In genomic region chr1:234980657-234981396, GRCh38 we compare ENCODE assay signal across 8 cellular contexts.
DNase-seq lines count a peak whose midpoint lies in the region; ATAC-seq, FAIRE-seq and TF ChIP-seq lines count a peak whose summit lies in the region.

No MANE protein-coding gene starts in this region.

- DNase-seq in T-helper 9 cell (peak; percentile 41), astrocyte (ENCODE audit: low read depth) (peak; percentile 98), keratinocyte (ENCODE audit: low read depth, low spot score) (no peak), HEK293T (ENCODE audit: extremely low spot score) (no peak), retina (no peak)
- DNase-seq in stimulated activated CD4-positive, alpha-beta T cell treated with anti-CD3 and anti-CD28 coated beads, Interleukin-15, amount 100 ng/mL, for 24 hours, result peak; percentile 89

- H3K9me3 ChIP-seq in astrocyte (ENCODE audit: insufficient read depth, low read depth, low read length), result no peaks in the 10 kb centered on the region
- no peaks in the 10 kb centered on the region for H3K9me3 ChIP-seq in keratinocyte (ENCODE audit: control insufficient read depth, low read depth, low read length)

- H3K9ac ChIP-seq in astrocyte (ENCODE audit: low read length) (peak overlapping the region; percentile 75), keratinocyte (ENCODE audit: control insufficient read depth, extremely low read depth, insufficient read depth, low read length) (peak overlapping the region; percentile 23)

- ATAC-seq in GM18502 (IDR thresholded peaks at IDR 0.05; ENCODE audit: poor library complexity, unreplicated experiment) (peak; percentile 45), HG03196 (IDR thresholded peaks at IDR 0.05; ENCODE audit: unreplicated experiment) (peak; percentile 36)

- H3K4me1 ChIP-seq in astrocyte (ENCODE audit: insufficient read depth, low read length), result peaks cover 63% of the 10 kb centered on the region
- peaks cover 26% of the 10 kb centered on the region for H3K4me1 ChIP-seq in keratinocyte (ENCODE audit: control insufficient read depth, extremely low read depth, insufficient read depth, low read length)

- no peak overlapping the region for H3K4me3 Mint-ChIP-seq in astrocyte (ENCODE audit: unreplicated experiment)

- peak overlapping the region; percentile 96 for H3K27ac Mint-ChIP-seq in astrocyte (ENCODE audit: unreplicated experiment)

- H3K27me3 ChIP-seq in astrocyte (ENCODE audit: insufficient read depth, low read length), result no peaks in the 10 kb centered on the region
- H3K27me3 ChIP-seq in keratinocyte (ENCODE audit: control insufficient read depth, extremely low read depth, insufficient read depth, low read length), result no peaks in the 10 kb centered on the region

- H3K79me2 ChIP-seq in astrocyte (ENCODE audit: insufficient read depth, low read length) (no peaks in the 10 kb centered on the region), keratinocyte (ENCODE audit: control insufficient read depth, insufficient read depth, low read length) (no peaks in the 10 kb centered on the region)

- no peaks in the 10 kb centered on the region for H4K20me1 ChIP-seq in astrocyte (ENCODE audit: insufficient read depth, low read length)
- no peaks in the 10 kb centered on the region for H4K20me1 ChIP-seq in keratinocyte (ENCODE audit: control insufficient read depth, extremely low read depth, insufficient read depth, low read length)

- CTCF ChIA-PET in HEK293T (lab: Yijun Ruan, JAX), result no interaction called here

- H3K27ac ChIP-seq in astrocyte (ENCODE audit: low read depth, low read length), result peak overlapping the region; percentile 96
- H3K27ac ChIP-seq in keratinocyte (ENCODE audit: control insufficient read depth, insufficient read depth, low read length), result peak overlapping the region; percentile 57

- peak overlapping the region; percentile 9 for H3K4me3 ChIP-seq in astrocyte (ENCODE audit: insufficient read depth, low read depth, low read length)
- no peak overlapping the region for H3K4me3 ChIP-seq in keratinocyte (ENCODE audit: control insufficient read depth in 2 of 3, extremely low read depth in 1 of 3, insufficient read depth in 2 of 3, low read depth in 1 of 3, low read length in 3 of 3)

- TF ChIP-seq CTCF in astrocyte (IDR thresholded peaks at IDR 0.05; ENCODE audit: insufficient read depth, low read depth, low read length), result no peak
- TF ChIP-seq CTCF in keratinocyte (optimal IDR thresholded peaks at IDR 0.05 in 1 of 3, IDR thresholded peaks at IDR 0.05 in 1 of 3, conservative IDR thresholded peaks at IDR 0.05 in 1 of 3; ENCODE audit: extremely low read depth in 1 of 3, insufficient read depth in 2 of 3, low read length in 3 of 3), result no peak

- H3K9me3 Mint-ChIP-seq in astrocyte (ENCODE audit: unreplicated experiment), result no peaks in the 10 kb centered on the region

- FAIRE-seq in astrocyte (lab: Jason Lieb, UNC) (no peak), keratinocyte (lab: Jason Lieb, UNC) (peak; percentile 17)

- no peaks in the 10 kb centered on the region for H3K27me3 Mint-ChIP-seq in astrocyte (ENCODE audit: low read depth, unreplicated experiment)

- no peaks in the 10 kb centered on the region for H3K36me3 Mint-ChIP-seq in astrocyte (ENCODE audit: low read depth, unreplicated experiment)

- dilution Hi-C loops in keratinocyte (cut with MboI; ENCODE audit: extremely low pct_ligation_motif_present, low sequenced_read_pairs), result no loop called here

- H3K4me1 Mint-ChIP-seq in astrocyte (ENCODE audit: low read depth, unreplicated experiment), result peaks cover 57% of the 10 kb centered on the region

- H3K9me1 ChIP-seq in keratinocyte (ENCODE audit: control insufficient read depth, extremely low read depth, insufficient read depth, low read length), result no peaks in the 10 kb centered on the region

- no peaks in the 10 kb centered on the region for H3K36me3 ChIP-seq in astrocyte (ENCODE audit: insufficient read depth, low read length)
- H3K36me3 ChIP-seq in keratinocyte (ENCODE audit: control insufficient read depth in 2 of 2, extremely low read depth in 1 of 2, insufficient read depth in 2 of 2, low read length in 2 of 2), result no peaks in the 10 kb centered on the region

- H3K4me2 ChIP-seq in astrocyte (ENCODE audit: low read length) (peak overlapping the region; percentile 65), keratinocyte (ENCODE audit: control insufficient read depth, extremely low read depth, insufficient read depth, low read depth, low read length) (peak overlapping the region; percentile 15)

- H2AFZ ChIP-seq in astrocyte (ENCODE audit: low read depth, low read length) (peak overlapping the region; percentile 58), keratinocyte (ENCODE audit: control insufficient read depth, low read length) (peak overlapping the region; percentile 17)

- POLR2A ChIA-PET in HEK293T (lab: Yijun Ruan, JAX), result no interaction called here

TF ChIP-seq in HEK293T, 16 proteins besides CTCF, POLR2A, EP300 and RAD21:
- TF ChIP-seq LEF1 (IDR thresholded peaks at IDR 0.05; ENCODE audit: borderline replicate concordance) (no peak), SUZ12 (IDR thresholded peaks at IDR 0.05) (no peak), ELF4 (IDR thresholded peaks at IDR 0.05) (no peak), HDGF (IDR thresholded peaks at IDR 0.05; ENCODE audit: borderline replicate concordance) (no peak), ARNT (IDR thresholded peaks at IDR 0.05) (no peak), PKNOX1 (IDR thresholded peaks at IDR 0.05) (no peak), NFRKB (IDR thresholded peaks at IDR 0.05) (no peak), L3MBTL2 (conservative IDR thresholded peaks at IDR 0.05) (no peak), FOXM1 (IDR thresholded peaks at IDR 0.05; ENCODE audit: borderline replicate concordance) (no peak), CTBP1 (IDR thresholded peaks at IDR 0.05; ENCODE audit: borderline replicate concordance) (no peak), TARDBP (IDR thresholded peaks at IDR 0.05) (no peak), FOXK2 (IDR thresholded peaks at IDR 0.05) (no peak), BHLHE40 (IDR thresholded peaks at IDR 0.05; ENCODE audit: borderline replicate concordance) (no peak), FOXA1 (IDR thresholded peaks at IDR 0.05) (no peak)

Comparison
In these comparisons a context has a peak if more than half of its experiments do, and no peak if none do; other contexts are left out.
1. DNase-seq: peak in T-helper 9 cell (single experiment), astrocyte (single experiment) and stimulated activated CD4-positive, alpha-beta T cell treated with anti-CD3 and anti-CD28 coated beads, Interleukin-15, amount 100 ng/mL, for 24 hours (single experiment); none in keratinocyte (single experiment), HEK293T (single experiment) and retina (single experiment).